Comparison of ENCODE assay signal across 27 cellular contexts in genomic region chr14:61488417-61488816, GRCh38.
DNase-seq lines count a peak whose midpoint lies in the region; ATAC-seq, FAIRE-seq and TF ChIP-seq lines count a peak whose summit lies in the region.
"Had no signal": no experiment of that assay in that cellular context is flagged by ENCODE, and none has a peak within 500 bp of the region (broad histone marks: within the 10 kb centered on the region; RNA-seq: fewer than 3 reads in every experiment).

No MANE protein-coding gene starts in this region.

- no peaks in the 10 kb centered on the region for H3K27me3 ChIP-seq in right lobe of liver
- H3K27me3 ChIP-seq: gastroesophageal sphincter, tibial nerve had no signal

- DNase-seq in activated CD4-positive, alpha-beta memory T cell treated with anti-CD3 and anti-CD28 coated beads for 36 hours = no peak
- DNase-seq in activated CD4-positive, alpha-beta memory T cell treated with anti-CD3 and anti-CD28 coated beads, Interleukin-2, amount 10 ng/mL, durations not matched to agents 7 days and 5 days = no peak
- no peak for DNase-seq in HTR-8/SVneo (ENCODE audit: insufficient read length, low spot score)
- DNase-seq in chondrocyte (ENCODE audit: low spot score) = no peak
- no peak for DNase-seq in stimulated activated effector memory CD8-positive, alpha-beta T cell treated with anti-CD3 and anti-CD28 coated beads, Interleukin-12 subunit alpha, Interleukin-12 subunit beta, amount 100 ng/mL, for 72 hours (ENCODE audit: low spot score in 2 of 2)
- DNase-seq in dedifferentiated amniotic fluid mesenchymal stem cell (ENCODE audit: extremely low spot score) = no peak
- DNase-seq in right lobe of liver = no peak
- no peak for DNase-seq in NCI-H2081 (lab: John Stamatoyannopoulos, UW)
- DNase-seq: activated CD4-positive, alpha-beta T cell treated with anti-CD3 and anti-CD28 coated beads, Interleukin-2, amount 50 U/mL, for 1 hour; activated CD8-positive, alpha-beta memory T cell treated with anti-CD3 and anti-CD28 coated beads, Interleukin-2, amount 50 U/mL, for 48 hours; COR-L47; DMS79 treated with DMSO at 0.1 percent for 48 hours; endodermal cell; GM23248; NCI-H1105 treated with DMSO at 0.1 percent for 48 hours; NCI-H2029 treated with DMSO at 0.1 percent for 48 hours; NCI-H345; NCI-H748 treated with DMSO at 0.1 percent for 48 hours; stimulated activated CD4-positive, alpha-beta T cell treated with anti-CD3 and anti-CD28 coated beads, Interleukin-2, amount 100 ng/mL, for 48 hours; stimulated activated naive B cell treated with anti-CD40 and anti-IgM and Interleukin-4, amounts not matched to agents 10 μg/mL and 1 μg/mL and 100 μg/mL, for 72 hours; T-helper 9 cell; WERI-Rb-1 had no signal

- H3K27ac ChIP-seq in right lobe of liver = peak overlapping the region in 1 of 3 donors; percentile 7
- H3K27ac ChIP-seq: GM23248, WERI-Rb-1 had no signal

- H3K4me3 Mint-ChIP-seq in activated CD4-positive, alpha-beta memory T cell treated with anti-CD3 and anti-CD28 coated beads for 36 hours = no peak overlapping the region
- H3K4me3 Mint-ChIP-seq in activated CD4-positive, alpha-beta memory T cell treated with anti-CD3 and anti-CD28 coated beads, Interleukin-2, amount 10 ng/mL, durations not matched to agents 7 days and 5 days = no peak overlapping the region
- no peak overlapping the region for H3K4me3 Mint-ChIP-seq in chondrocyte (ENCODE audit: unreplicated experiment)
- no peak overlapping the region for H3K4me3 Mint-ChIP-seq in stimulated activated effector memory CD8-positive, alpha-beta T cell treated with anti-CD3 and anti-CD28 coated beads, Interleukin-12 subunit alpha, Interleukin-12 subunit beta, amount 100 ng/mL, for 72 hours
- H3K4me3 Mint-ChIP-seq: endodermal cell; stimulated activated naive B cell treated with anti-CD40 and anti-IgM and Interleukin-4, amounts not matched to agents 10 μg/mL and 1 μg/mL and 100 μg/mL, for 72 hours had no signal

- ATAC-seq in stimulated activated effector memory CD8-positive, alpha-beta T cell treated with anti-CD3 and anti-CD28 coated beads, Interleukin-12 subunit alpha, Interleukin-12 subunit beta, amount 100 ng/mL, for 72 hours = no peak
- no peak for ATAC-seq in right lobe of liver
- ATAC-seq: gastroesophageal sphincter; stimulated activated naive B cell treated with anti-CD40 and anti-IgM and Interleukin-4, amounts not matched to agents 10 μg/mL and 1 μg/mL and 100 μg/mL, for 72 hours had no signal

- POLR2A ChIA-PET in activated CD4-positive, alpha-beta memory T cell treated with anti-CD3 and anti-CD28 coated beads for 36 hours (lab: Charles Lee) = interaction anchor here (0.6 kb wide), 1 partner anchor 31 kb away, joined by 3 read pairs; no protein-coding TSS in a partner anchor
- POLR2A ChIA-PET in activated CD4-positive, alpha-beta memory T cell treated with anti-CD3 and anti-CD28 coated beads, Interleukin-2, amount 10 ng/mL, durations not matched to agents 7 days and 5 days (lab: Charles Lee) = interaction anchor here (1.0 to 1.1 kb wide), 3 partner anchors 9 to 241 kb away, joined by 3 read pairs; no protein-coding TSS in a partner anchor

- FAIRE-seq in HTR-8/SVneo (lab: Jason Lieb, UNC) = peak; percentile 84
- FAIRE-seq: GM18507 had no signal

- peaks cover 45% of the 10 kb centered on the region for H3K36me3 Mint-ChIP-seq in activated CD4-positive, alpha-beta memory T cell treated with anti-CD3 and anti-CD28 coated beads for 36 hours
- peaks cover 61% of the 10 kb centered on the region for H3K36me3 Mint-ChIP-seq in activated CD4-positive, alpha-beta memory T cell treated with anti-CD3 and anti-CD28 coated beads, Interleukin-2, amount 10 ng/mL, durations not matched to agents 7 days and 5 days (ENCODE audit: low read depth)
- no peaks in the 10 kb centered on the region for H3K36me3 Mint-ChIP-seq in chondrocyte (ENCODE audit: low read depth)
- no peaks in the 10 kb centered on the region for H3K36me3 Mint-ChIP-seq in stimulated activated effector memory CD8-positive, alpha-beta T cell treated with anti-CD3 and anti-CD28 coated beads, Interleukin-12 subunit alpha, Interleukin-12 subunit beta, amount 100 ng/mL, for 72 hours

- peak overlapping the region; percentile 54 for H3K27ac Mint-ChIP-seq in activated CD4-positive, alpha-beta memory T cell treated with anti-CD3 and anti-CD28 coated beads for 36 hours
- no peak overlapping the region for H3K27ac Mint-ChIP-seq in activated CD4-positive, alpha-beta memory T cell treated with anti-CD3 and anti-CD28 coated beads, Interleukin-2, amount 10 ng/mL, durations not matched to agents 7 days and 5 days
- peak overlapping the region; percentile 34 for H3K27ac Mint-ChIP-seq in chondrocyte (ENCODE audit: unreplicated experiment)
- peak overlapping the region; percentile 50 for H3K27ac Mint-ChIP-seq in stimulated activated effector memory CD8-positive, alpha-beta T cell treated with anti-CD3 and anti-CD28 coated beads, Interleukin-12 subunit alpha, Interleukin-12 subunit beta, amount 100 ng/mL, for 72 hours
- H3K27ac Mint-ChIP-seq: endodermal cell; stimulated activated naive B cell treated with anti-CD40 and anti-IgM and Interleukin-4, amounts not matched to agents 10 μg/mL and 1 μg/mL and 100 μg/mL, for 72 hours had no signal

- H3K36me3 ChIP-seq in right lobe of liver = no peaks in the 10 kb centered on the region
- H3K36me3 ChIP-seq: gastroesophageal sphincter, tibial nerve, WERI-Rb-1 had no signal

- H3K4me1 Mint-ChIP-seq in activated CD4-positive, alpha-beta memory T cell treated with anti-CD3 and anti-CD28 coated beads for 36 hours (ENCODE audit: low read depth) = peaks cover 49% of the 10 kb centered on the region
- H3K4me1 Mint-ChIP-seq in activated CD4-positive, alpha-beta memory T cell treated with anti-CD3 and anti-CD28 coated beads, Interleukin-2, amount 10 ng/mL, durations not matched to agents 7 days and 5 days = peaks cover 5% of the 10 kb centered on the region
- no peaks in the 10 kb centered on the region for H3K4me1 Mint-ChIP-seq in chondrocyte (ENCODE audit: low read depth)
- peaks cover 18% of the 10 kb centered on the region for H3K4me1 Mint-ChIP-seq in stimulated activated effector memory CD8-positive, alpha-beta T cell treated with anti-CD3 and anti-CD28 coated beads, Interleukin-12 subunit alpha, Interleukin-12 subunit beta, amount 100 ng/mL, for 72 hours

- CTCF ChIA-PET in activated CD4-positive, alpha-beta memory T cell treated with anti-CD3 and anti-CD28 coated beads for 36 hours (lab: Charles Lee) = interaction anchor here (1.7 kb wide), 1 partner anchor 13 kb away, joined by 7 read pairs; no protein-coding TSS in a partner anchor
- CTCF ChIA-PET in activated CD4-positive, alpha-beta memory T cell treated with anti-CD3 and anti-CD28 coated beads, Interleukin-2, amount 10 ng/mL, durations not matched to agents 7 days and 5 days (lab: Charles Lee) = no interaction called here

- WGBS in right lobe of liver (ENCODE audit: insufficient coverage, low coverage, low lambda C conversion rate, missing lambda C conversion rate) = 92% methylated on average over 3 of the region's 3 CpGs

- no peak for TF ChIP-seq POLR2A in right lobe of liver (IDR thresholded peaks at IDR 0.05)

- H3K9me3 Mint-ChIP-seq in activated CD4-positive, alpha-beta memory T cell treated with anti-CD3 and anti-CD28 coated beads for 36 hours = no peaks in the 10 kb centered on the region
- H3K9me3 Mint-ChIP-seq in activated CD4-positive, alpha-beta memory T cell treated with anti-CD3 and anti-CD28 coated beads, Interleukin-2, amount 10 ng/mL, durations not matched to agents 7 days and 5 days = no peaks in the 10 kb centered on the region
- no peaks in the 10 kb centered on the region for H3K9me3 Mint-ChIP-seq in chondrocyte (ENCODE audit: low read depth)
- H3K9me3 Mint-ChIP-seq in stimulated activated effector memory CD8-positive, alpha-beta T cell treated with anti-CD3 and anti-CD28 coated beads, Interleukin-12 subunit alpha, Interleukin-12 subunit beta, amount 100 ng/mL, for 72 hours = no peaks in the 10 kb centered on the region
- H3K9me3 Mint-ChIP-seq: endodermal cell; stimulated activated naive B cell treated with anti-CD40 and anti-IgM and Interleukin-4, amounts not matched to agents 10 μg/mL and 1 μg/mL and 100 μg/mL, for 72 hours had no signal

- intact Hi-C loops in activated CD4-positive, alpha-beta memory T cell treated with anti-CD3 and anti-CD28 coated beads for 36 hours (cut with micrococcal nuclease) = no loop called here
- intact Hi-C loops in right lobe of liver (cut with DNase I) = no loop called here

- peaks cover 0 to 26% (median 9%) of the 10 kb centered on the region in 4 donors for H3K4me1 ChIP-seq in right lobe of liver

- no peaks in the 10 kb centered on the region for H3K27me3 Mint-ChIP-seq in activated CD4-positive, alpha-beta memory T cell treated with anti-CD3 and anti-CD28 coated beads for 36 hours
- no peaks in the 10 kb centered on the region for H3K27me3 Mint-ChIP-seq in activated CD4-positive, alpha-beta memory T cell treated with anti-CD3 and anti-CD28 coated beads, Interleukin-2, amount 10 ng/mL, durations not matched to agents 7 days and 5 days
- H3K27me3 Mint-ChIP-seq in chondrocyte (ENCODE audit: low read depth) = no peaks in the 10 kb centered on the region
- H3K27me3 Mint-ChIP-seq: stimulated activated naive B cell treated with anti-CD40 and anti-IgM and Interleukin-4, amounts not matched to agents 10 μg/mL and 1 μg/mL and 100 μg/mL, for 72 hours had no signal

- TF ChIP-seq CTCF in chondrocyte (IDR thresholded peaks at IDR 0.05) = no peak
- TF ChIP-seq CTCF in right lobe of liver (IDR thresholded peaks at IDR 0.05) = no peak

- H3K9me3 ChIP-seq in right lobe of liver = no peaks in the 10 kb centered on the region
- H3K9me3 ChIP-seq: gastroesophageal sphincter, tibial nerve had no signal

- H3K4me3 ChIP-seq in right lobe of liver = no peak overlapping the region
- H3K4me3 ChIP-seq: coronary artery, gastroesophageal sphincter, GM23248, lung, tibial nerve had no signal
